In genomic region chr10:116710021-116710420, GRCh38 we compare ENCODE assay signal across 24 cellular contexts. TPM values are rescaled to one million over a fixed set of nuclear protein-coding genes. Genes with fewer than 3 reads are reported as not detected.
"Had no signal": no experiment of that assay in that cellular context is flagged by ENCODE, and none has a peak within 500 bp of the region (broad histone marks: within the 10 kb centered on the region; RNA-seq: fewer than 3 reads in every experiment).

No MANE protein-coding gene starts in this region.

- H3K9me3 Mint-ChIP-seq: activated CD4-positive, alpha-beta T cell treated with anti-CD3 and anti-CD28 coated beads, Interleukin-2, amount 10 ng/mL, durations not matched to agents 24 days and 14 days; activated naive CD4-positive, alpha-beta T cell treated with anti-CD3 and anti-CD28 coated beads, Interleukin-2, amount 10 ng/mL, durations not matched to agents 7 days and 5 days; activated naive CD8-positive, alpha-beta T cell treated with anti-CD3 and anti-CD28 coated beads, Interleukin-2, amount 50 U/mL, for 24 hours; activated T-cell treated with anti-CD3 and anti-CD28 coated beads, Interleukin-2, amount 50 U/mL, for 4 hours; central memory CD8-positive, alpha-beta T cell; nephron progenitor cell had no signal

- H3K36me3 Mint-ChIP-seq: activated naive CD4-positive, alpha-beta T cell treated with anti-CD3 and anti-CD28 coated beads, Interleukin-2, amount 10 ng/mL, durations not matched to agents 7 days and 5 days had no signal

- DNase-seq: activated CD4-positive, alpha-beta T cell treated with anti-CD3 and anti-CD28 coated beads, Interleukin-2, amount 10 ng/mL, durations not matched to agents 24 days and 14 days; activated CD8-positive, alpha-beta T cell treated with anti-CD3 and anti-CD28 coated beads, Interleukin-2, amount 10 ng/mL, durations not matched to agents 7 days and 5 days; activated effector memory CD4-positive, alpha-beta T cell treated with Interleukin-2 at 50 U/mL for 16 hours; activated naive CD4-positive, alpha-beta T cell treated with anti-CD3 and anti-CD28 coated beads, Interleukin-2, amount 10 ng/mL, durations not matched to agents 7 days and 5 days; activated naive CD8-positive, alpha-beta T cell treated with anti-CD3 and anti-CD28 coated beads, Interleukin-2, amount 50 U/mL, for 24 hours; activated T-cell treated with anti-CD3 and anti-CD28 coated beads, Interleukin-2, amount 50 U/mL, for 4 hours; aorta; brain microvascular endothelial cell; effector CD4-positive, alpha-beta T cell; gastrocnemius medialis; heart left ventricle; kidney; left ventricle myocardium inferior; mammary epithelial cell; midbrain; nephron progenitor cell; posterior cingulate gyrus; stimulated activated CD4-positive, alpha-beta T cell treated with anti-CD3 and anti-CD28 coated beads, Interleukin-2, amount 100 ng/mL, for 24 hours; stimulated activated naive CD4-positive, alpha-beta T cell treated with Interleukin-2 at 50 U/mL for 16 hours; substantia nigra; T1000; tibial artery had no signal

- H3K27ac Mint-ChIP-seq: activated CD4-positive, alpha-beta T cell treated with anti-CD3 and anti-CD28 coated beads, Interleukin-2, amount 10 ng/mL, durations not matched to agents 24 days and 14 days; activated CD8-positive, alpha-beta T cell treated with anti-CD3 and anti-CD28 coated beads, Interleukin-2, amount 10 ng/mL, durations not matched to agents 7 days and 5 days; activated naive CD4-positive, alpha-beta T cell treated with anti-CD3 and anti-CD28 coated beads, Interleukin-2, amount 10 ng/mL, durations not matched to agents 7 days and 5 days; activated naive CD8-positive, alpha-beta T cell treated with anti-CD3 and anti-CD28 coated beads, Interleukin-2, amount 50 U/mL, for 24 hours; nephron progenitor cell had no signal

- H3K4me3 Mint-ChIP-seq: activated CD4-positive, alpha-beta T cell treated with anti-CD3 and anti-CD28 coated beads, Interleukin-2, amount 10 ng/mL, durations not matched to agents 24 days and 14 days; activated CD8-positive, alpha-beta T cell treated with anti-CD3 and anti-CD28 coated beads, Interleukin-2, amount 10 ng/mL, durations not matched to agents 7 days and 5 days; activated naive CD4-positive, alpha-beta T cell treated with anti-CD3 and anti-CD28 coated beads, Interleukin-2, amount 10 ng/mL, durations not matched to agents 7 days and 5 days; activated naive CD8-positive, alpha-beta T cell treated with anti-CD3 and anti-CD28 coated beads, Interleukin-2, amount 50 U/mL, for 24 hours; activated T-cell treated with anti-CD3 and anti-CD28 coated beads, Interleukin-2, amount 50 U/mL, for 4 hours; central memory CD8-positive, alpha-beta T cell; nephron progenitor cell had no signal

- H3K4me1 Mint-ChIP-seq: activated CD4-positive, alpha-beta T cell treated with anti-CD3 and anti-CD28 coated beads, Interleukin-2, amount 10 ng/mL, durations not matched to agents 24 days and 14 days; activated naive CD4-positive, alpha-beta T cell treated with anti-CD3 and anti-CD28 coated beads, Interleukin-2, amount 10 ng/mL, durations not matched to agents 7 days and 5 days; activated naive CD8-positive, alpha-beta T cell treated with anti-CD3 and anti-CD28 coated beads, Interleukin-2, amount 50 U/mL, for 24 hours; central memory CD8-positive, alpha-beta T cell had no signal

- ATAC-seq: activated CD8-positive, alpha-beta T cell treated with anti-CD3 and anti-CD28 coated beads, Interleukin-2, amount 10 ng/mL, durations not matched to agents 7 days and 5 days; activated naive CD8-positive, alpha-beta T cell treated with anti-CD3 and anti-CD28 coated beads, Interleukin-2, amount 50 U/mL, for 24 hours; activated T-cell treated with anti-CD3 and anti-CD28 coated beads, Interleukin-2, amount 50 U/mL, for 4 hours; esophagus mucosa; gastrocnemius medialis; heart left ventricle had no signal

RNA-seq across cellular contexts. Expression of gene HSPA12A, which starts 32.3 kb away (rescaled TPM):
- total RNA-seq: activated CD4-positive, alpha-beta T cell treated with anti-CD3 and anti-CD28 coated beads, Interleukin-2, amount 10 ng/mL, durations not matched to agents 24 days and 14 days; activated CD8-positive, alpha-beta T cell treated with anti-CD3 and anti-CD28 coated beads, Interleukin-2, amount 10 ng/mL, durations not matched to agents 7 days and 5 days had no signal
